In the genomic region with DNA sequence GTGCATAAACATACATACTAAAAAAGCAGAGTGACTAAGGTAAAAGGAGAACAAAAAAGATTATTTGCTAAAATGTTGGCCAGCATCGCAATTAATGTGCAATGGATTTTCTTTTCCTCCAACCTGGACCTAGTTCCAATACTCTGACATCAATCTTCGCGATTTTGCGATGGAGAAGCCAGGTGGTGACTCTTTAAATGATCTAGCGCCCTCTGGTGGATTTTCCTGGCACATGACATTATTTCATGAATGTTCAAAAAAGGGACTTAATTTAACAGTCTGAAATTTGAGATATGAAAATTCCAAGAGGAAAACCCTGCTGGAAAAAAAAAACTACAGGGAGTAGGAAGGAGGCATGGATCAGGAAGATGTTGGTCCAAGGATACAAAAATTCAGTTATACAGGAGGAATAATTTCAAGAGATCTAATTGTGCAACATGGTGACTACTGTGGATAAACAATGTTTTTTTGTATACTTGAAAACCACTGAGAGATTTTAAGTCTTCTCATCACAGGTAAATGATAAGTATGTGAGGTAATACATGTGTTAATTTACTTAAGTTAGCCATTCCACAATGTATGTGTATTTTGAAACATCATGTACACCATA, we compare ENCODE assay signal across 8 cellular contexts. TPM values are rescaled to one million over a fixed set of nuclear protein-coding genes. Genes with fewer than 3 reads are reported as not detected.
DNase-seq lines count a peak whose midpoint lies in the region; ATAC-seq and TF ChIP-seq lines count a peak whose summit lies in the region.

No MANE protein-coding gene starts in this region.

- peak; percentile 78 for DNase-seq in Calu3
- peak; percentile 65 for DNase-seq in NCI-H774 (lab: John Stamatoyannopoulos, UW)
- DNase-seq in activated CD8-positive, alpha-beta memory T cell treated with anti-CD3 and anti-CD28 coated beads, Interleukin-2, amount 50 U/mL, for 1 hour (ENCODE audit: extremely low read depth), result peak; percentile 12
- peak; percentile 65 to 89 for DNase-seq in fibroblast of lung (ENCODE audit: low read depth in 2 of 2)
- DNase-seq in non-pigmented ciliary epithelial cell (ENCODE audit: low read depth), result peak; percentile 42

- CTCF ChIA-PET in Calu3 (lab: Charles Lee), result interaction anchor here (0.7 to 2.7 kb wide), 9 partner anchors 70 to 477 kb away, joined by 3 to 14 read pairs (median 3); no protein-coding TSS in a partner anchor

- ATAC-seq in HG03175 (IDR thresholded peaks at IDR 0.05; ENCODE audit: unreplicated experiment), result peak; percentile 39
- no peak for ATAC-seq in HG03460 (IDR thresholded peaks at IDR 0.05; ENCODE audit: unreplicated experiment)
- ATAC-seq in GM21717 (IDR thresholded peaks at IDR 0.05; ENCODE audit: unreplicated experiment), result no peak

- H3K4me1 ChIP-seq in fibroblast of lung (ENCODE audit: control insufficient read depth, extremely low read depth, insufficient read depth, low read length), result peaks cover 4% of the 10 kb centered on the region

- H3K27ac Mint-ChIP-seq in Calu3 (ENCODE audit: unreplicated experiment), result no peak overlapping the region

- H3K36me3 Mint-ChIP-seq in Calu3 (ENCODE audit: insufficient read depth, unreplicated experiment), result peaks cover 6% of the 10 kb centered on the region

- no TSS peak for BruUV-seq in Calu3 (replicated peaks; lab: Mats Ljungman, UMichigan)

- no peaks in the 10 kb centered on the region for H3K9me3 ChIP-seq in fibroblast of lung (ENCODE audit: control insufficient read depth, insufficient read depth, low read depth, low read length)

- no peaks in the 10 kb centered on the region for H3K27me3 ChIP-seq in fibroblast of lung (ENCODE audit: control insufficient read depth, insufficient read depth, low read length)

- no peak overlapping the region for H3K4me3 ChIP-seq in fibroblast of lung (replicated peaks in 1 of 4; ENCODE audit: control extremely low read depth in 1 of 4, insufficient read depth in 1 of 4, low read depth in 3 of 4, low read length in 4 of 4)

- H4K20me1 ChIP-seq in fibroblast of lung (ENCODE audit: control insufficient read depth, extremely low read depth, insufficient read depth, low read length), result no peaks in the 10 kb centered on the region

- no peak overlapping the region for H3K9ac ChIP-seq in fibroblast of lung (ENCODE audit: insufficient read depth, low read length)

- no peak overlapping the region for H2AFZ ChIP-seq in fibroblast of lung (ENCODE audit: low read length)

- no peak overlapping the region for H3K27ac ChIP-seq in fibroblast of lung (ENCODE audit: insufficient read depth, low read length)

- TF ChIP-seq CTCF in Calu3 (IDR thresholded peaks at IDR 0.05; ENCODE audit: unreplicated experiment) (peak; percentile 64), fibroblast of lung (conservative IDR thresholded peaks at IDR 0.05 in 1 of 2, IDR thresholded peaks at IDR 0.05 in 1 of 2; ENCODE audit: low read depth in 1 of 2, low read length in 2 of 2) (peak; percentile 68 to 80)

- H3K79me2 ChIP-seq in fibroblast of lung (ENCODE audit: control insufficient read depth, insufficient read depth, low read length), result peaks cover 5% of the 10 kb centered on the region

- H3K4me3 Mint-ChIP-seq in Calu3 (ENCODE audit: low read depth, unreplicated experiment), result no peak overlapping the region

- peaks cover 4% of the 10 kb centered on the region for H3K4me1 Mint-ChIP-seq in Calu3 (ENCODE audit: low read depth, unreplicated experiment)

- peaks cover 46% of the 10 kb centered on the region for H3K27me3 Mint-ChIP-seq in Calu3 (ENCODE audit: unreplicated experiment)

- no peaks in the 10 kb centered on the region for H3K9me3 Mint-ChIP-seq in Calu3 (ENCODE audit: low read depth, unreplicated experiment)

- no peak overlapping the region for H3K4me2 ChIP-seq in fibroblast of lung (ENCODE audit: extremely low read depth, insufficient read depth, low read length)

- intact Hi-C loops in Calu3 (cut with micrococcal nuclease; ENCODE audit: unreplicated experiment), result loop anchor here (1.0 to 5.0 kb wide), 5 partner anchors 70 to 391 kb away; no protein-coding TSS in a partner anchor

- no peaks in the 10 kb centered on the region for H3K36me3 ChIP-seq in fibroblast of lung (ENCODE audit: control insufficient read depth, insufficient read depth, low read length)

RNA-seq across cellular contexts. Expression of a gene that starts 4.3 kb away (rescaled TPM):
- total RNA-seq in Calu3 (2022) (0.45 and 0.59 TPM in 2 replicates), fibroblast of lung (103 and 138 TPM in 2 replicates)
- 31.0 and 70.0 TPM in 2 replicates for polyA plus RNA-seq in fibroblast of lung
- polyA plus RNA-seq in fibroblast of lung (2012), result 23.3 and 68.0 TPM in 2 replicates
- 53.2 and 116 TPM in 2 replicates for polyA minus RNA-seq in fibroblast of lung (ENCODE audit: low replicate concordance)

Comparison
In these comparisons a context has a peak if more than half of its experiments do, and no peak if none do; other contexts are left out.
1. DNase-seq: peak in every context shown above with its lines; median percentile 78 in Calu3; 77 in fibroblast of lung; 65 in NCI-H774; 42 in non-pigmented ciliary epithelial cell; 12 in activated CD8-positive, alpha-beta memory T cell treated with anti-CD3 and anti-CD28 coated beads, Interleukin-2, amount 50 U/mL, for 1 hour.
2. RNA of a gene that starts 4.3 kb away (total RNA-seq): 103 to 138 TPM in fibroblast of lung; 0.45 to 0.59 TPM in Calu3; every median in the first group is over 10 times any median in the second.